Comparison of ENCODE assay signal across 1 cellular context in genomic region chr17:43994272-43995149, GRCh38.
TF ChIP-seq lines count a peak whose summit lies in the region.

No MANE protein-coding gene starts in this region.

TF ChIP-seq in GM12878, 131 proteins besides CTCF, POLR2A, EP300 and RAD21:
- peak in 1 of 2 experiments; percentile 8; a peak in 1 of 4 replicates for TF ChIP-seq BHLHE40 (IDR thresholded peaks at IDR 0.05; ENCODE audit: borderline replicate concordance in 1 of 2, low read depth in 2 of 2, low read length in 1 of 2)
- TF ChIP-seq SUZ12 (IDR thresholded peaks at IDR 0.05; ENCODE audit: unreplicated experiment) = peak; percentile 55
- no peak for TF ChIP-seq ZNF687 (IDR thresholded peaks at IDR 0.05)
- 0 out of 2 replicates have a peak, but pooled peaks have one; percentile 24 for TF ChIP-seq YY1 (IDR thresholded peaks at IDR 0.05; ENCODE audit: low read depth, low read length)
- no peak for TF ChIP-seq E4F1 (IDR thresholded peaks at IDR 0.05; ENCODE audit: borderline replicate concordance, partially characterized antibody)
- no peak for TF ChIP-seq SMARCA5 (IDR thresholded peaks at IDR 0.05)
- TF ChIP-seq HSF1 (IDR thresholded peaks at IDR 0.05; ENCODE audit: low read depth, low read length) = no peak
- TF ChIP-seq, protein P1, sequence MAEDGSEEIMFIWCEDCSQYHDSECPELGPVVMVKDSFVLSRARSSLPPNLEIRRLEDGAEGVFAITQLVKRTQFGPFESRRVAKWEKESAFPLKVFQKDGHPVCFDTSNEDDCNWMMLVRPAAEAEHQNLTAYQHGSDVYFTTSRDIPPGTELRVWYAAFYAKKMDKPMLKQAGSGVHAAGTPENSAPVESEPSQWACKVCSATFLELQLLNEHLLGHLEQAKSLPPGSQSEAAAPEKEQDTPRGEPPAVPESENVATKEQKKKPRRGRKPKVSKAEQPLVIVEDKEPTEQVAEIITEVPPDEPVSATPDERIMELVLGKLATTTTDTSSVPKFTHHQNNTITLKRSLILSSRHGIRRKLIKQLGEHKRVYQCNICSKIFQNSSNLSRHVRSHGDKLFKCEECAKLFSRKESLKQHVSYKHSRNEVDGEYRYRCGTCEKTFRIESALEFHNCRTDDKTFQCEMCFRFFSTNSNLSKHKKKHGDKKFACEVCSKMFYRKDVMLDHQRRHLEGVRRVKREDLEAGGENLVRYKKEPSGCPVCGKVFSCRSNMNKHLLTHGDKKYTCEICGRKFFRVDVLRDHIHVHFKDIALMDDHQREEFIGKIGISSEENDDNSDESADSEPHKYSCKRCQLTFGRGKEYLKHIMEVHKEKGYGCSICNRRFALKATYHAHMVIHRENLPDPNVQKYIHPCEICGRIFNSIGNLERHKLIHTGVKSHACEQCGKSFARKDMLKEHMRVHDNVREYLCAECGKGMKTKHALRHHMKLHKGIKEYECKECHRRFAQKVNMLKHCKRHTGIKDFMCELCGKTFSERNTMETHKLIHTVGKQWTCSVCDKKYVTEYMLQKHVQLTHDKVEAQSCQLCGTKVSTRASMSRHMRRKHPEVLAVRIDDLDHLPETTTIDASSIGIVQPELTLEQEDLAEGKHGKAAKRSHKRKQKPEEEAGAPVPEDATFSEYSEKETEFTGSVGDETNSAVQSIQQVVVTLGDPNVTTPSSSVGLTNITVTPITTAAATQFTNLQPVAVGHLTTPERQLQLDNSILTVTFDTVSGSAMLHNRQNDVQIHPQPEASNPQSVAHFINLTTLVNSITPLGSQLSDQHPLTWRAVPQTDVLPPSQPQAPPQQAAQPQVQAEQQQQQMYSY (CRISPR knock-in tag; IDR thresholded peaks at IDR 0.05) = no peak
- TF ChIP-seq SRF (IDR thresholded peaks at IDR 0.05; ENCODE audit: low read depth in 2 of 2, low read length in 2 of 2) = no peak
- no peak for TF ChIP-seq ASH2L (IDR thresholded peaks at IDR 0.05; ENCODE audit: borderline replicate concordance, low read depth)
- TF ChIP-seq, protein P2, sequence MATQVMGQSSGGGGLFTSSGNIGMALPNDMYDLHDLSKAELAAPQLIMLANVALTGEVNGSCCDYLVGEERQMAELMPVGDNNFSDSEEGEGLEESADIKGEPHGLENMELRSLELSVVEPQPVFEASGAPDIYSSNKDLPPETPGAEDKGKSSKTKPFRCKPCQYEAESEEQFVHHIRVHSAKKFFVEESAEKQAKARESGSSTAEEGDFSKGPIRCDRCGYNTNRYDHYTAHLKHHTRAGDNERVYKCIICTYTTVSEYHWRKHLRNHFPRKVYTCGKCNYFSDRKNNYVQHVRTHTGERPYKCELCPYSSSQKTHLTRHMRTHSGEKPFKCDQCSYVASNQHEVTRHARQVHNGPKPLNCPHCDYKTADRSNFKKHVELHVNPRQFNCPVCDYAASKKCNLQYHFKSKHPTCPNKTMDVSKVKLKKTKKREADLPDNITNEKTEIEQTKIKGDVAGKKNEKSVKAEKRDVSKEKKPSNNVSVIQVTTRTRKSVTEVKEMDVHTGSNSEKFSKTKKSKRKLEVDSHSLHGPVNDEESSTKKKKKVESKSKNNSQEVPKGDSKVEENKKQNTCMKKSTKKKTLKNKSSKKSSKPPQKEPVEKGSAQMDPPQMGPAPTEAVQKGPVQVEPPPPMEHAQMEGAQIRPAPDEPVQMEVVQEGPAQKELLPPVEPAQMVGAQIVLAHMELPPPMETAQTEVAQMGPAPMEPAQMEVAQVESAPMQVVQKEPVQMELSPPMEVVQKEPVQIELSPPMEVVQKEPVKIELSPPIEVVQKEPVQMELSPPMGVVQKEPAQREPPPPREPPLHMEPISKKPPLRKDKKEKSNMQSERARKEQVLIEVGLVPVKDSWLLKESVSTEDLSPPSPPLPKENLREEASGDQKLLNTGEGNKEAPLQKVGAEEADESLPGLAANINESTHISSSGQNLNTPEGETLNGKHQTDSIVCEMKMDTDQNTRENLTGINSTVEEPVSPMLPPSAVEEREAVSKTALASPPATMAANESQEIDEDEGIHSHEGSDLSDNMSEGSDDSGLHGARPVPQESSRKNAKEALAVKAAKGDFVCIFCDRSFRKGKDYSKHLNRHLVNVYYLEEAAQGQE (IDR thresholded peaks at IDR 0.05; ENCODE audit: low read depth, low read length) = no peak
- TF ChIP-seq EGR1 (IDR thresholded peaks at IDR 0.05; ENCODE audit: borderline replicate concordance in 1 of 2, low read depth in 2 of 2, low read length in 2 of 2) = no peak
- peak; percentile 65 for TF ChIP-seq SMC3 (IDR thresholded peaks at IDR 0.05; ENCODE audit: borderline replicate concordance, low read length)
- TF ChIP-seq SPI1 (IDR thresholded peaks at IDR 0.05; ENCODE audit: borderline replicate concordance, insufficient read depth, low read depth, low read length) = no peak
- no peak for TF ChIP-seq RELA (IDR thresholded peaks at IDR 0.05; ENCODE audit: borderline replicate concordance, partially characterized antibody)
